8 cellular contexts compared by ENCODE assay signal in genomic region chr21:44869860-44870747, GRCh38. TPM values are rescaled to one million over a fixed set of nuclear protein-coding genes. Genes with fewer than 3 reads are reported as not detected.
DNase-seq lines count a peak whose midpoint lies in the region; ATAC-seq, FAIRE-seq and TF ChIP-seq lines count a peak whose summit lies in the region.

No MANE protein-coding gene starts in this region.

- peaks cover 56% of the 10 kb centered on the region for H3K4me1 ChIP-seq in SJCRH30
- peaks cover 72% of the 10 kb centered on the region for H3K4me1 ChIP-seq in endothelial cell of umbilical vein (ENCODE audit: control insufficient read depth, extremely low read depth, insufficient read depth, low read length)
- peaks cover 11% of the 10 kb centered on the region for H3K4me1 ChIP-seq in neural progenitor cell

- H3K9me3 Mint-ChIP-seq in neural progenitor cell: no peaks in the 10 kb centered on the region

- H3F3A ChIP-seq in neural progenitor cell (ENCODE audit: low read depth): peaks cover 12% of the 10 kb centered on the region

- H3K9ac ChIP-seq in endothelial cell of umbilical vein (replicated peaks; ENCODE audit: extremely low read depth, insufficient read depth, low read length) (peak overlapping the region; percentile 83), neural progenitor cell (no peak overlapping the region)

- H4K20me1 ChIP-seq in endothelial cell of umbilical vein (replicated peaks; ENCODE audit: control insufficient read depth, extremely low read depth, insufficient read depth, low read length) (no peaks in the 10 kb centered on the region), neural progenitor cell (ENCODE audit: low read depth) (peaks cover 77% of the 10 kb centered on the region)

- peak overlapping the region; percentile 77 for H3K4me3 Mint-ChIP-seq in neural progenitor cell

- H3K9me3 ChIP-seq in SJCRH30 (replicated peaks): no peaks in the 10 kb centered on the region
- H3K9me3 ChIP-seq in endothelial cell of umbilical vein (replicated peaks; ENCODE audit: control insufficient read depth, insufficient read depth, low read length): no peaks in the 10 kb centered on the region
- no peaks in the 10 kb centered on the region for H3K9me3 ChIP-seq in neural progenitor cell (ENCODE audit: low read depth)

- no peaks in the 10 kb centered on the region for H3K9me1 ChIP-seq in endothelial cell of umbilical vein (replicated peaks; ENCODE audit: control insufficient read depth, extremely low read depth, insufficient read depth, low read length)

- BruUV-seq in endothelial cell of umbilical vein (replicated peaks; lab: Mats Ljungman, UMichigan): no TSS peak

- CTCF ChIA-PET in endothelial cell of umbilical vein (lab: Charles Lee): interaction anchor here (0.7 to 1.4 kb wide), 9 partner anchors 10 to 360 kb away, joined by 3 to 10 read pairs (median 4); no protein-coding TSS in a partner anchor

- H3K4me3 ChIP-seq in SJCRH30 (no peak overlapping the region), endothelial cell of umbilical vein (replicated peaks in 1 of 3; ENCODE audit: insufficient read depth in 1 of 3, low read depth in 1 of 3, low read length in 3 of 3) (peak overlapping the region in 1 of 3 experiments; percentile 83), neural progenitor cell (no peak overlapping the region)

- no peaks in the 10 kb centered on the region for H3K27me3 ChIP-seq in SJCRH30
- H3K27me3 ChIP-seq in endothelial cell of umbilical vein (ENCODE audit: control insufficient read depth in 2 of 2, insufficient read depth in 2 of 2, low read length in 2 of 2): no peaks in the 10 kb centered on the region
- peaks cover 13% of the 10 kb centered on the region for H3K27me3 ChIP-seq in neural progenitor cell

- H3K79me2 ChIP-seq in endothelial cell of umbilical vein (ENCODE audit: control insufficient read depth, insufficient read depth, low read length) (peaks cover 77% of the 10 kb centered on the region), neural progenitor cell (ENCODE audit: low read depth) (peaks cover 78% of the 10 kb centered on the region)

- no peak overlapping the region for H3K27ac Mint-ChIP-seq in neural progenitor cell

- H3K36me3 Mint-ChIP-seq in neural progenitor cell: peaks cover 16% of the 10 kb centered on the region

- dilution Hi-C loops in endothelial cell of umbilical vein (cut with MboI; ENCODE audit: extremely low pct_ligation_motif_present, low sequenced_read_pairs): no loop called here

- TF ChIP-seq POLR2A in endothelial cell of umbilical vein (IDR thresholded peaks at IDR 0.05; ENCODE audit: low read depth, low read length): peak; percentile 50

- FAIRE-seq in endothelial cell of umbilical vein (lab: Jason Lieb, UNC): peak; percentile 98

- intact Hi-C loops in endothelial cell of umbilical vein (cut with micrococcal nuclease): loop anchor here (1.0 to 5.0 kb wide), 2 partner anchors 41 to 262 kb away; no protein-coding TSS in a partner anchor

- H3K27ac ChIP-seq in SJCRH30: peak overlapping the region; percentile 62
- peak overlapping the region; percentile 97 for H3K27ac ChIP-seq in endothelial cell of umbilical vein (ENCODE audit: insufficient read depth, low read depth, low read length)
- no peak overlapping the region for H3K27ac ChIP-seq in neural progenitor cell

- H3K4me2 ChIP-seq in endothelial cell of umbilical vein (ENCODE audit: insufficient read depth, low read length): peak overlapping the region; percentile 89
- H3K4me2 ChIP-seq in neural progenitor cell: no peak overlapping the region

- TF ChIP-seq CTCF in endothelial cell of umbilical vein (IDR thresholded peaks at IDR 0.05; ENCODE audit: extremely low read depth in 1 of 2, insufficient read depth in 1 of 2, low read depth in 1 of 2, low read length in 2 of 2): no peak
- no peak for TF ChIP-seq CTCF in neural progenitor cell (IDR thresholded peaks at IDR 0.05)

- H2AFZ ChIP-seq in endothelial cell of umbilical vein (ENCODE audit: low read depth, low read length): no peak overlapping the region
- H2AFZ ChIP-seq in neural progenitor cell (replicated peaks): no peak overlapping the region

- peaks cover 8% of the 10 kb centered on the region; the same call in 1 of the 2 replicates for H3K36me3 ChIP-seq in SJCRH30
- peaks cover 4 to 8% of the 10 kb centered on the region in 2 experiments for H3K36me3 ChIP-seq in endothelial cell of umbilical vein (ENCODE audit: control insufficient read depth in 2 of 2, extremely low read depth in 1 of 2, insufficient read depth in 2 of 2, low read length in 2 of 2)
- H3K36me3 ChIP-seq in neural progenitor cell: no peaks in the 10 kb centered on the region

- peaks cover 55% of the 10 kb centered on the region for H3K4me1 Mint-ChIP-seq in neural progenitor cell

- ATAC-seq in GM19023 (IDR thresholded peaks at IDR 0.05; ENCODE audit: unreplicated experiment) (no peak), GM19395 (IDR thresholded peaks at IDR 0.05; ENCODE audit: unreplicated experiment) (no peak), GM18867 (IDR thresholded peaks at IDR 0.05; ENCODE audit: unreplicated experiment) (no peak)

- DNase-seq in ELF-1 (ENCODE audit: low read depth, low spot score): peak; percentile 91
- peak; percentile 85 to 86 for DNase-seq in SJCRH30
- peak; percentile 92 for DNase-seq in endothelial cell of umbilical vein (ENCODE audit: low read depth, low spot score)
- peak; percentile 40 for DNase-seq in neural progenitor cell (ENCODE audit: low spot score)
- DNase-seq in midbrain (lab: John Stamatoyannopoulos, UW): no peak

- POLR2A ChIA-PET in endothelial cell of umbilical vein (lab: Charles Lee): no interaction called here

- H3K27me3 Mint-ChIP-seq in neural progenitor cell (ENCODE audit: insufficient read depth, low read depth): peaks cover 15% of the 10 kb centered on the region

TF ChIP-seq in endothelial cell of umbilical vein, 7 proteins besides CTCF, POLR2A, EP300 and RAD21:
- TF ChIP-seq POLR2AphosphoS5 (IDR thresholded peaks at IDR 0.05; ENCODE audit: insufficient read depth, low read depth, low read length): peak; percentile 76
- peak; percentile 93 for TF ChIP-seq JUN (IDR thresholded peaks at IDR 0.05; ENCODE audit: borderline replicate concordance, insufficient read depth, insufficient read length, low read depth)
- TF ChIP-seq EZH2 (IDR thresholded peaks at IDR 0.05; ENCODE audit: borderline replicate concordance, low read depth, low read length, severe bottlenecking): no peak
- TF ChIP-seq FOS (IDR thresholded peaks at IDR 0.05; ENCODE audit: borderline replicate concordance, insufficient read depth, low read length): peak; percentile 98
- TF ChIP-seq GATA2 (IDR thresholded peaks at IDR 0.05; ENCODE audit: insufficient read depth, insufficient read length, low read depth, low read length): peak; percentile 90

RNA-seq across cellular contexts. Expression of gene PTTG1IP, which starts 3.4 kb away (rescaled TPM):
- total RNA-seq in SJCRH30 (2014; rRNA removed; shearing (Covaris generic)): 195 TPM in 2 replicates
- 406 and 415 TPM in 2 replicates for total RNA-seq in endothelial cell of umbilical vein
- polyA plus RNA-seq in endothelial cell of umbilical vein: 313 and 342 TPM in 2 replicates
- polyA plus RNA-seq in endothelial cell of umbilical vein (2011; cell fraction: cytosol; rRNA removed): 289 and 309 TPM in 2 replicates
- polyA plus RNA-seq in endothelial cell of umbilical vein (2011; cell fraction: nucleus; rRNA removed): 194 and 204 TPM in 2 replicates
- 314 and 368 TPM in 2 replicates for polyA plus RNA-seq in endothelial cell of umbilical vein (2012)
- polyA minus RNA-seq in endothelial cell of umbilical vein: 267 and 299 TPM in 2 replicates
- 103 TPM for polyA minus RNA-seq in endothelial cell of umbilical vein (2011; cell fraction: cytosol; rRNA and poly(A)+ RNA removed)
- 77.5 and 96.0 TPM in 2 replicates for polyA minus RNA-seq in endothelial cell of umbilical vein (2011; cell fraction: nucleus; rRNA and poly(A)+ RNA removed)
- total RNA-seq in neural progenitor cell (ENCODE audit: low replicate concordance): 162 and 192 TPM in 2 replicates

RNA-seq across cellular contexts. Expression of gene ITGB2, which starts 50.6 kb away (rescaled TPM):
- total RNA-seq in SJCRH30 (2014; rRNA removed; shearing (Covaris generic)): 38.8 and 42.4 TPM in 2 replicates
- 0.65 and 0.91 TPM in 2 replicates for total RNA-seq in endothelial cell of umbilical vein
- polyA plus RNA-seq in endothelial cell of umbilical vein: 0.39 and 0.59 TPM in 2 replicates
- 0.26 and 0.87 TPM in 2 replicates for polyA plus RNA-seq in endothelial cell of umbilical vein (2011; cell fraction: cytosol; rRNA removed)
- 0.30 and 0.48 TPM in 2 replicates for polyA plus RNA-seq in endothelial cell of umbilical vein (2011; cell fraction: nucleus; rRNA removed)
- polyA plus RNA-seq in endothelial cell of umbilical vein (2012): 0.94 and 1.9 TPM in 2 replicates
- polyA minus RNA-seq in endothelial cell of umbilical vein: 0.19 TPM in 1 of 2 replicates, not detected in the other
- 0.72 TPM for polyA minus RNA-seq in endothelial cell of umbilical vein (2011; cell fraction: cytosol; rRNA and poly(A)+ RNA removed)
- 0.58 TPM in 1 of 2 replicates, not detected in the other for polyA minus RNA-seq in endothelial cell of umbilical vein (2011; cell fraction: nucleus; rRNA and poly(A)+ RNA removed)
- total RNA-seq in neural progenitor cell (ENCODE audit: low replicate concordance): 0.09 TPM in 1 of 2 replicates, not detected in the other

RNA-seq across cellular contexts. Expression of gene SUMO3, which starts 52.2 kb away (rescaled TPM):
- 70.3 and 76.9 TPM in 2 replicates for total RNA-seq in SJCRH30 (2014; rRNA removed; shearing (Covaris generic))
- total RNA-seq in endothelial cell of umbilical vein: 99.7 and 102 TPM in 2 replicates
- 109 and 123 TPM in 2 replicates for polyA plus RNA-seq in endothelial cell of umbilical vein
- polyA plus RNA-seq in endothelial cell of umbilical vein (2011; cell fraction: cytosol; rRNA removed): 115 and 130 TPM in 2 replicates
- polyA plus RNA-seq in endothelial cell of umbilical vein (2011; cell fraction: nucleus; rRNA removed): 46.3 and 55.9 TPM in 2 replicates
- 107 and 137 TPM in 2 replicates for polyA plus RNA-seq in endothelial cell of umbilical vein (2012)
- 79.8 and 101 TPM in 2 replicates for polyA minus RNA-seq in endothelial cell of umbilical vein
- polyA minus RNA-seq in endothelial cell of umbilical vein (2011; cell fraction: cytosol; rRNA and poly(A)+ RNA removed): 50.6 TPM
- polyA minus RNA-seq in endothelial cell of umbilical vein (2011; cell fraction: nucleus; rRNA and poly(A)+ RNA removed): 21.6 and 22.3 TPM in 2 replicates
- total RNA-seq in neural progenitor cell (ENCODE audit: low replicate concordance): 117 and 135 TPM in 2 replicates

Comparison
In these comparisons a context has a peak if more than half of its experiments do, and no peak if none do; other contexts are left out.
1. RNA of gene ITGB2, which starts 50.6 kb away (total RNA-seq): 38.8 to 42.4 TPM in SJCRH30; 0.65 to 0.91 TPM in endothelial cell of umbilical vein and 0.09 TPM in neural progenitor cell; every median in the first group is over 10 times any median in the second.